In the genomic region with DNA sequence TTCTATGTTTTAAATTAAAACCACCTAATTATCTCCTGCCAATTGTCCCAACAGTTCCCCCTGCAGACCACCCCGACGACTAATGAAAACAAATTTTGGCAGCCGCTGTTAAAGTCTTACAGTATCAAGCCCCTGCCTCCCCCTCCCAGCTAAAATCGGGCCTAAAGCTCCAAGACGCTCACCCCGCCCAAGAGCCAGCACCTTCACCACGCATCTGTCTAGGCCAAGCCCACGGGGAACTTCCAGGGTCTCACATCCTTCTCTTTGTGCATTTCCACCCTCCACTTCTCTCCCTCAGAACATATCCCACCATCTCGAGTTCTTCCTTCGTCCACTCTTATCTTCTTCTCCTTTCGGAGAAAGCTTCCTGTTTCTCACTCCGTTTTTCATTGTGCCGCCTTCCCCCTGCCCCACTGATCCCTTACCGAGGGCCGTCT, we compare ENCODE assay signal across 1 cellular context.
TF ChIP-seq lines count a peak whose summit lies in the region.

No MANE protein-coding gene starts in this region.

TF ChIP-seq in H1, 55 proteins besides CTCF, POLR2A, EP300 and RAD21 (continued from another document):
- TF ChIP-seq, protein P1, sequence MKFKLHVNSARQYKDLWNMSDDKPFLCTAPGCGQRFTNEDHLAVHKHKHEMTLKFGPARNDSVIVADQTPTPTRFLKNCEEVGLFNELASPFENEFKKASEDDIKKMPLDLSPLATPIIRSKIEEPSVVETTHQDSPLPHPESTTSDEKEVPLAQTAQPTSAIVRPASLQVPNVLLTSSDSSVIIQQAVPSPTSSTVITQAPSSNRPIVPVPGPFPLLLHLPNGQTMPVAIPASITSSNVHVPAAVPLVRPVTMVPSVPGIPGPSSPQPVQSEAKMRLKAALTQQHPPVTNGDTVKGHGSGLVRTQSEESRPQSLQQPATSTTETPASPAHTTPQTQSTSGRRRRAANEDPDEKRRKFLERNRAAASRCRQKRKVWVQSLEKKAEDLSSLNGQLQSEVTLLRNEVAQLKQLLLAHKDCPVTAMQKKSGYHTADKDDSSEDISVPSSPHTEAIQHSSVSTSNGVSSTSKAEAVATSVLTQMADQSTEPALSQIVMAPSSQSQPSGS (IDR thresholded peaks at IDR 0.05; ENCODE audit: low read length): no peak
- TF ChIP-seq JUND (IDR thresholded peaks at IDR 0.05; ENCODE audit: low read length): no peak
- TF ChIP-seq, protein P2, sequence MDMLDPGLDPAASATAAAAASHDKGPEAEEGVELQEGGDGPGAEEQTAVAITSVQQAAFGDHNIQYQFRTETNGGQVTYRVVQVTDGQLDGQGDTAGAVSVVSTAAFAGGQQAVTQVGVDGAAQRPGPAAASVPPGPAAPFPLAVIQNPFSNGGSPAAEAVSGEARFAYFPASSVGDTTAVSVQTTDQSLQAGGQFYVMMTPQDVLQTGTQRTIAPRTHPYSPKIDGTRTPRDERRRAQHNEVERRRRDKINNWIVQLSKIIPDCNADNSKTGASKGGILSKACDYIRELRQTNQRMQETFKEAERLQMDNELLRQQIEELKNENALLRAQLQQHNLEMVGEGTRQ (IDR thresholded peaks at IDR 0.05; ENCODE audit: low read length): no peak
- TF ChIP-seq CBX8 (IDR thresholded peaks at IDR 0.05; ENCODE audit: borderline replicate concordance, low read depth, low read length): no peak
- no peak for TF ChIP-seq RNF2 (IDR thresholded peaks at IDR 0.05; ENCODE audit: borderline replicate concordance, low read depth, low read length, missing control alignments, poor library complexity, severe bottlenecking)
- TF ChIP-seq POLR2AphosphoS5 (IDR thresholded peaks at IDR 0.05; ENCODE audit: low read depth, low read length): no peak
- TF ChIP-seq, protein P3, sequence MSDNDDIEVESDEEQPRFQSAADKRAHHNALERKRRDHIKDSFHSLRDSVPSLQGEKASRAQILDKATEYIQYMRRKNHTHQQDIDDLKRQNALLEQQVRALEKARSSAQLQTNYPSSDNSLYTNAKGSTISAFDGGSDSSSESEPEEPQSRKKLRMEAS (IDR thresholded peaks at IDR 0.05): no peak
